In genomic region chr10:51436805-51437204, GRCh38 we compare ENCODE assay signal across 32 cellular contexts.
"Had no signal": no experiment of that assay in that cellular context is flagged by ENCODE, and none has a peak within 500 bp of the region (broad histone marks: within the 10 kb centered on the region; RNA-seq: fewer than 3 reads in every experiment).

No MANE protein-coding gene starts in this region.

- DNase-seq: activated effector memory CD4-positive, alpha-beta T cell treated with anti-CD3 and anti-CD28 coated beads, Interleukin-2, amount 50 U/mL, for 16 hours; activated effector memory CD4-positive, alpha-beta T cell treated with Interleukin-2 at 50 U/mL for 16 hours; activated gamma-delta T cell; activated gamma-delta T cell treated with Interleukin-2 at 50 U/mL for 16 hours; activated naive CD4-positive, alpha-beta T cell; activated naive CD4-positive, alpha-beta T cell treated with anti-CD3 and anti-CD28 coated beads for 36 hours; activated naive CD4-positive, alpha-beta T cell treated with anti-CD3 and anti-CD28 coated beads, Interleukin-2, amount 10 ng/mL, durations not matched to agents 7 days and 5 days; activated naive CD4-positive, alpha-beta T cell treated with anti-CD3 and anti-CD28 coated beads, Interleukin-2, amount 50 U/mL, for 16 hours; activated naive CD4-positive, alpha-beta T cell treated with Interleukin-2 at 50 U/mL for 16 hours; activated naive CD8-positive, alpha-beta T cell treated with anti-CD3 and anti-CD28 coated beads for 36 hours; activated naive CD8-positive, alpha-beta T cell treated with anti-CD3 and anti-CD28 coated beads, Interleukin-2, amount 10 ng/mL, durations not matched to agents 7 days and 5 days; activated naive CD8-positive, alpha-beta T cell treated with anti-CD3 and anti-CD28 coated beads, Interleukin-2, amount 50 U/mL, for 24 hours; activated T-cell treated with anti-CD3 and anti-CD28 coated beads, Interleukin-2, amount 50 U/mL, for 1 hour; activated T-cell treated with anti-CD3 and anti-CD28 coated beads, Interleukin-2, amount 50 U/mL, for 24 hours; activated T-cell treated with anti-CD3 and anti-CD28 coated beads, Interleukin-2, amount 50 U/mL, for 4 hours; activated T-cell treated with anti-CD3 and anti-CD28 coated beads, Interleukin-2, amount 50 U/mL, for 48 hours; activated T-cell treated with anti-CD3 and anti-CD28 coated beads, Interleukin-2, amount 50 U/mL, for 72 hours; adrenal gland; amniotic stem cell; amygdala; anterior cingulate cortex; aorta; body of pancreas; brain microvascular endothelial cell; caudate nucleus; central memory CD4-positive, alpha-beta T cell; cerebellar nuclear complex had no signal

- H3K4me3 ChIP-seq: adrenal gland, ascending aorta, body of pancreas, breast epithelium, cardiac muscle cell had no signal

- ATAC-seq: activated naive CD4-positive, alpha-beta T cell treated with anti-CD3 and anti-CD28 coated beads, Interleukin-2, amount 50 U/mL, for 72 hours; activated naive CD8-positive, alpha-beta T cell treated with anti-CD3 and anti-CD28 coated beads, Interleukin-2, amount 50 U/mL, for 24 hours; activated T-cell treated with anti-CD3 and anti-CD28 coated beads, Interleukin-2, amount 50 U/mL, for 4 hours; activated T-cell treated with anti-CD3 and anti-CD28 coated beads, Interleukin-2, amount 50 U/mL, for 72 hours; activated T-helper 17 cell treated with anti-CD3 and anti-CD28 coated beads, Interleukin-2, amount 50 U/mL, for 72 hours; body of pancreas had no signal

- H3K27ac ChIP-seq: adrenal gland, ascending aorta, body of pancreas, brain microvascular endothelial cell, breast epithelium, cardiac muscle cell had no signal

- H3K9me3 ChIP-seq: adrenal gland, ascending aorta, body of pancreas, breast epithelium had no signal

- H3K36me3 ChIP-seq: adrenal gland, ascending aorta, brain microvascular endothelial cell, breast epithelium, cardiac muscle cell had no signal

- H3K27me3 ChIP-seq: adrenal gland, ascending aorta, body of pancreas, brain microvascular endothelial cell, breast epithelium, cardiac muscle cell had no signal

- H3K4me1 ChIP-seq: adrenal gland, body of pancreas, breast epithelium had no signal
